In the genomic region with DNA sequence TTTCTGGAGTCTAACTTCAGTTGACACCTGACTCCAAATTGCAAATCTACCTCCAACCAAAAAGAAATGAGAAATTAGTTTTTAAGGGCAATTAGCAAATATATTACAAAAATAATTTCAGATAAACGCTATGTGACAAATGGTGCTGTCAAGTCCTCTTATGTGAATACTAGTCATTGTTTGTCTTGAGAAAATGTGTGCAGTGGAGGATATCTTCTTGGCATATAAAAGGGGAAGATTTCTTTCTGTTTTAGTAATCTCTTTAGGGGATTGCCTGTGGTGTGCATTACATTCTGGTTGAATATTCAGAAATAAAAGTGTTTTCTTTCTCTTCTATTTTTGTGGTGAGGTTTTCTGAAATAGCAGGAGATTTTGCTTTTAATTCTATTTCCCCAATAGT, we compare ENCODE assay signal across 1 cellular context.
A peak's percentile ranks its signal among the peaks of the same experiment; 100 is the strongest.
TF ChIP-seq lines count a peak whose summit lies in the region.

No MANE protein-coding gene starts in this region.

TF ChIP-seq in GM12878, 131 proteins besides CTCF, POLR2A, EP300 and RAD21 (continued from another document and continues in another):
- TF ChIP-seq JUNB (IDR thresholded peaks at IDR 0.05) (peak; percentile 92), SIN3A (IDR thresholded peaks at IDR 0.05; ENCODE audit: low read depth, low read length) (no peak), POLR2AphosphoS2 (IDR thresholded peaks at IDR 0.05; ENCODE audit: low read depth, low read length) (no peak), RBBP5 (conservative IDR thresholded peaks at IDR 0.05) (no peak), BHLHE40 (IDR thresholded peaks at IDR 0.05; ENCODE audit: borderline replicate concordance in 1 of 2, low read depth in 2 of 2, low read length in 1 of 2) (peak in 1 of 2 experiments; percentile 56; a peak in 1 of 4 replicates), CEBPB (IDR thresholded peaks at IDR 0.05; ENCODE audit: borderline replicate concordance in 1 of 2, low read depth in 2 of 2, low read length in 2 of 2) (no peak), BMI1 (IDR thresholded peaks at IDR 0.05; ENCODE audit: borderline replicate concordance) (no peak; the same call in 1 of the 2 replicates), SMAD5 (IDR thresholded peaks at IDR 0.05; ENCODE audit: low read depth) (0 out of 2 replicates have a peak, but pooled peaks have one; percentile 12), ATF7 (IDR thresholded peaks at IDR 0.05; ENCODE audit: low read depth) (peak; percentile 79), RAD51 (IDR thresholded peaks at IDR 0.05) (no peak), HCFC1 (IDR thresholded peaks at IDR 0.05; ENCODE audit: low read length) (no peak), GATAD2B (conservative IDR thresholded peaks at IDR 0.05; ENCODE audit: low read depth) (0 out of 2 replicates have a peak, but pooled peaks have one; percentile 56), KDM1A (IDR thresholded peaks at IDR 0.05; ENCODE audit: borderline replicate concordance) (no peak), ZNF24 (IDR thresholded peaks at IDR 0.05) (0 out of 2 replicates have a peak, but pooled peaks have one; percentile 59), NBN (IDR thresholded peaks at IDR 0.05) (no peak), SUPT20H (IDR thresholded peaks at IDR 0.05; ENCODE audit: borderline replicate concordance, control insufficient read depth, low read depth, low read length) (no peak), YY1 (IDR thresholded peaks at IDR 0.05; ENCODE audit: low read depth, low read length) (no peak), FOXM1 (IDR thresholded peaks at IDR 0.05; ENCODE audit: low read depth, low read length) (no peak), STAT1 (conservative IDR thresholded peaks at IDR 0.05) (no peak), ZZZ3 (IDR thresholded peaks at IDR 0.05; ENCODE audit: control insufficient read depth, insufficient read length, low read depth) (no peak), JUND (IDR thresholded peaks at IDR 0.05; ENCODE audit: low read depth, low read length) (0 out of 2 replicates have a peak, but pooled peaks have one; percentile 51), ZNF217 (IDR thresholded peaks at IDR 0.05) (0 out of 2 replicates have a peak, but pooled peaks have one; percentile 4), HDAC2 (IDR thresholded peaks at IDR 0.05) (no peak), NRF1 (conservative IDR thresholded peaks at IDR 0.05; ENCODE audit: low read depth, low read length) (no peak), TARDBP (IDR thresholded peaks at IDR 0.05; ENCODE audit: borderline replicate concordance) (no peak), ZNF622 (IDR thresholded peaks at IDR 0.05) (no peak), MYC (IDR thresholded peaks at IDR 0.05; ENCODE audit: insufficient read depth, insufficient read length, insufficient replicate concordance, low read length, severe bottlenecking) (no peak), EGR1 (IDR thresholded peaks at IDR 0.05; ENCODE audit: borderline replicate concordance in 1 of 2, low read depth in 2 of 2, low read length in 2 of 2) (no peak), IRF4 (IDR thresholded peaks at IDR 0.05; ENCODE audit: low read depth, low read length) (peak; percentile 56; the same call in 1 of the 2 replicates), MTA2 (IDR thresholded peaks at IDR 0.05; ENCODE audit: low read depth) (peak; percentile 79), BRCA1 (IDR thresholded peaks at IDR 0.05; ENCODE audit: low read depth, low read length) (no peak), ASH2L (IDR thresholded peaks at IDR 0.05; ENCODE audit: borderline replicate concordance, low read depth) (no peak), SIX5 (IDR thresholded peaks at IDR 0.05; ENCODE audit: low read depth, low read length, severe bottlenecking) (no peak), CBX3 (IDR thresholded peaks at IDR 0.05; ENCODE audit: borderline replicate concordance, low read depth) (no peak), SMAD1 (IDR thresholded peaks at IDR 0.05; ENCODE audit: low read depth, partially characterized antibody) (peak; percentile 86), TCF3 (IDR thresholded peaks at IDR 0.05; ENCODE audit: borderline replicate concordance, insufficient read depth, low read depth, low read length) (no peak), SMC3 (IDR thresholded peaks at IDR 0.05; ENCODE audit: borderline replicate concordance, low read length) (peak; percentile 9; the same call in 1 of the 2 replicates), RFX5 (IDR thresholded peaks at IDR 0.05; ENCODE audit: low read depth, low read length) (no peak)
- TF ChIP-seq, protein P1, sequence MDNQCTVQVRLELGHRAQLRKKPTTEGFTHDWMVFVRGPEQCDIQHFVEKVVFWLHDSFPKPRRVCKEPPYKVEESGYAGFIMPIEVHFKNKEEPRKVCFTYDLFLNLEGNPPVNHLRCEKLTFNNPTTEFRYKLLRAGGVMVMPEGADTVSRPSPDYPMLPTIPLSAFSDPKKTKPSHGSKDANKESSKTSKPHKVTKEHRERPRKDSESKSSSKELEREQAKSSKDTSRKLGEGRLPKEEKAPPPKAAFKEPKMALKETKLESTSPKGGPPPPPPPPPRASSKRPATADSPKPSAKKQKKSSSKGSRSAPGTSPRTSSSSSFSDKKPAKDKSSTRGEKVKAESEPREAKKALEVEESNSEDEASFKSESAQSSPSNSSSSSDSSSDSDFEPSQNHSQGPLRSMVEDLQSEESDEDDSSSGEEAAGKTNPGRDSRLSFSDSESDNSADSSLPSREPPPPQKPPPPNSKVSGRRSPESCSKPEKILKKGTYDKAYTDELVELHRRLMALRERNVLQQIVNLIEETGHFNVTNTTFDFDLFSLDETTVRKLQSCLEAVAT (IDR thresholded peaks at IDR 0.05), result no peak
- TF ChIP-seq, protein P2, sequence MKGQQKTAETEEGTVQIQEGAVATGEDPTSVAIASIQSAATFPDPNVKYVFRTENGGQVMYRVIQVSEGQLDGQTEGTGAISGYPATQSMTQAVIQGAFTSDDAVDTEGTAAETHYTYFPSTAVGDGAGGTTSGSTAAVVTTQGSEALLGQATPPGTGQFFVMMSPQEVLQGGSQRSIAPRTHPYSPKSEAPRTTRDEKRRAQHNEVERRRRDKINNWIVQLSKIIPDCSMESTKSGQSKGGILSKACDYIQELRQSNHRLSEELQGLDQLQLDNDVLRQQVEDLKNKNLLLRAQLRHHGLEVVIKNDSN (IDR thresholded peaks at IDR 0.05; ENCODE audit: borderline replicate concordance, extremely low read length, insufficient read depth, low read depth, low read length), result no peak
- TF ChIP-seq, protein P3, sequence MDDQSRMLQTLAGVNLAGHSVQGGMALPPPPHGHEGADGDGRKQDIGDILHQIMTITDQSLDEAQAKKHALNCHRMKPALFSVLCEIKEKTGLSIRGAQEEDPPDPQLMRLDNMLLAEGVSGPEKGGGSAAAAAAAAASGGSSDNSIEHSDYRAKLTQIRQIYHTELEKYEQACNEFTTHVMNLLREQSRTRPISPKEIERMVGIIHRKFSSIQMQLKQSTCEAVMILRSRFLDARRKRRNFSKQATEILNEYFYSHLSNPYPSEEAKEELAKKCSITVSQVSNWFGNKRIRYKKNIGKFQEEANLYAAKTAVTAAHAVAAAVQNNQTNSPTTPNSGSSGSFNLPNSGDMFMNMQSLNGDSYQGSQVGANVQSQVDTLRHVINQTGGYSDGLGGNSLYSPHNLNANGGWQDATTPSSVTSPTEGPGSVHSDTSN (IDR thresholded peaks at IDR 0.05; ENCODE audit: insufficient replicate concordance, low read depth, low read length), result peak; percentile 65
- TF ChIP-seq, protein P4, sequence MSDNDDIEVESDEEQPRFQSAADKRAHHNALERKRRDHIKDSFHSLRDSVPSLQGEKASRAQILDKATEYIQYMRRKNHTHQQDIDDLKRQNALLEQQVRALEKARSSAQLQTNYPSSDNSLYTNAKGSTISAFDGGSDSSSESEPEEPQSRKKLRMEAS (IDR thresholded peaks at IDR 0.05; ENCODE audit: low read depth, low read length), result no peak
- TF ChIP-seq, protein P5, sequence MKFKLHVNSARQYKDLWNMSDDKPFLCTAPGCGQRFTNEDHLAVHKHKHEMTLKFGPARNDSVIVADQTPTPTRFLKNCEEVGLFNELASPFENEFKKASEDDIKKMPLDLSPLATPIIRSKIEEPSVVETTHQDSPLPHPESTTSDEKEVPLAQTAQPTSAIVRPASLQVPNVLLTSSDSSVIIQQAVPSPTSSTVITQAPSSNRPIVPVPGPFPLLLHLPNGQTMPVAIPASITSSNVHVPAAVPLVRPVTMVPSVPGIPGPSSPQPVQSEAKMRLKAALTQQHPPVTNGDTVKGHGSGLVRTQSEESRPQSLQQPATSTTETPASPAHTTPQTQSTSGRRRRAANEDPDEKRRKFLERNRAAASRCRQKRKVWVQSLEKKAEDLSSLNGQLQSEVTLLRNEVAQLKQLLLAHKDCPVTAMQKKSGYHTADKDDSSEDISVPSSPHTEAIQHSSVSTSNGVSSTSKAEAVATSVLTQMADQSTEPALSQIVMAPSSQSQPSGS (IDR thresholded peaks at IDR 0.05; ENCODE audit: low read length), result no peak
- TF ChIP-seq, protein P6, sequence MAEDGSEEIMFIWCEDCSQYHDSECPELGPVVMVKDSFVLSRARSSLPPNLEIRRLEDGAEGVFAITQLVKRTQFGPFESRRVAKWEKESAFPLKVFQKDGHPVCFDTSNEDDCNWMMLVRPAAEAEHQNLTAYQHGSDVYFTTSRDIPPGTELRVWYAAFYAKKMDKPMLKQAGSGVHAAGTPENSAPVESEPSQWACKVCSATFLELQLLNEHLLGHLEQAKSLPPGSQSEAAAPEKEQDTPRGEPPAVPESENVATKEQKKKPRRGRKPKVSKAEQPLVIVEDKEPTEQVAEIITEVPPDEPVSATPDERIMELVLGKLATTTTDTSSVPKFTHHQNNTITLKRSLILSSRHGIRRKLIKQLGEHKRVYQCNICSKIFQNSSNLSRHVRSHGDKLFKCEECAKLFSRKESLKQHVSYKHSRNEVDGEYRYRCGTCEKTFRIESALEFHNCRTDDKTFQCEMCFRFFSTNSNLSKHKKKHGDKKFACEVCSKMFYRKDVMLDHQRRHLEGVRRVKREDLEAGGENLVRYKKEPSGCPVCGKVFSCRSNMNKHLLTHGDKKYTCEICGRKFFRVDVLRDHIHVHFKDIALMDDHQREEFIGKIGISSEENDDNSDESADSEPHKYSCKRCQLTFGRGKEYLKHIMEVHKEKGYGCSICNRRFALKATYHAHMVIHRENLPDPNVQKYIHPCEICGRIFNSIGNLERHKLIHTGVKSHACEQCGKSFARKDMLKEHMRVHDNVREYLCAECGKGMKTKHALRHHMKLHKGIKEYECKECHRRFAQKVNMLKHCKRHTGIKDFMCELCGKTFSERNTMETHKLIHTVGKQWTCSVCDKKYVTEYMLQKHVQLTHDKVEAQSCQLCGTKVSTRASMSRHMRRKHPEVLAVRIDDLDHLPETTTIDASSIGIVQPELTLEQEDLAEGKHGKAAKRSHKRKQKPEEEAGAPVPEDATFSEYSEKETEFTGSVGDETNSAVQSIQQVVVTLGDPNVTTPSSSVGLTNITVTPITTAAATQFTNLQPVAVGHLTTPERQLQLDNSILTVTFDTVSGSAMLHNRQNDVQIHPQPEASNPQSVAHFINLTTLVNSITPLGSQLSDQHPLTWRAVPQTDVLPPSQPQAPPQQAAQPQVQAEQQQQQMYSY (CRISPR knock-in tag; IDR thresholded peaks at IDR 0.05), result no peak
- TF ChIP-seq, protein P7, sequence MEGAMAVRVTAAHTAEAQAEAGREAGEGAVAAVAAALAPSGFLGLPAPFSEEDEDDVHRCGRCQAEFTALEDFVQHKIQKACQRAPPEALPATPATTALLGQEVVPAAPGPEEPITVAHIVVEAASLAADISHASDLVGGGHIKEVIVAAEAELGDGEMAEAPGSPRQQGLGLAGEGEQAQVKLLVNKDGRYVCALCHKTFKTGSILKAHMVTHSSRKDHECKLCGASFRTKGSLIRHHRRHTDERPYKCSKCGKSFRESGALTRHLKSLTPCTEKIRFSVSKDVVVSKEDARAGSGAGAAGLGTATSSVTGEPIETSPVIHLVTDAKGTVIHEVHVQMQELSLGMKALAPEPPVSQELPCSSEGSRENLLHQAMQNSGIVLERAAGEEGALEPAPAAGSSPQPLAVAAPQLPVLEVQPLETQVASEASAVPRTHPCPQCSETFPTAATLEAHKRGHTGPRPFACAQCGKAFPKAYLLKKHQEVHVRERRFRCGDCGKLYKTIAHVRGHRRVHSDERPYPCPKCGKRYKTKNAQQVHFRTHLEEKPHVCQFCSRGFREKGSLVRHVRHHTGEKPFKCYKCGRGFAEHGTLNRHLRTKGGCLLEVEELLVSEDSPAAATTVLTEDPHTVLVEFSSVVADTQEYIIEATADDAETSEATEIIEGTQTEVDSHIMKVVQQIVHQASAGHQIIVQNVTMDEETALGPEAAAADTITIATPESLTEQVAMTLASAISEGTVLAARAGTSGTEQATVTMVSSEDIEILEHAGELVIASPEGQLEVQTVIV (IDR thresholded peaks at IDR 0.05; ENCODE audit: borderline replicate concordance, partially characterized antibody), result no peak
- TF ChIP-seq, protein P8, sequence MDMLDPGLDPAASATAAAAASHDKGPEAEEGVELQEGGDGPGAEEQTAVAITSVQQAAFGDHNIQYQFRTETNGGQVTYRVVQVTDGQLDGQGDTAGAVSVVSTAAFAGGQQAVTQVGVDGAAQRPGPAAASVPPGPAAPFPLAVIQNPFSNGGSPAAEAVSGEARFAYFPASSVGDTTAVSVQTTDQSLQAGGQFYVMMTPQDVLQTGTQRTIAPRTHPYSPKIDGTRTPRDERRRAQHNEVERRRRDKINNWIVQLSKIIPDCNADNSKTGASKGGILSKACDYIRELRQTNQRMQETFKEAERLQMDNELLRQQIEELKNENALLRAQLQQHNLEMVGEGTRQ (IDR thresholded peaks at IDR 0.05; ENCODE audit: borderline replicate concordance, low read depth, low read length), result no peak
- TF ChIP-seq, protein P9, sequence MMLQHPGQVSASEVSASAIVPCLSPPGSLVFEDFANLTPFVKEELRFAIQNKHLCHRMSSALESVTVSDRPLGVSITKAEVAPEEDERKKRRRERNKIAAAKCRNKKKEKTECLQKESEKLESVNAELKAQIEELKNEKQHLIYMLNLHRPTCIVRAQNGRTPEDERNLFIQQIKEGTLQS (IDR thresholded peaks at IDR 0.05; ENCODE audit: borderline replicate concordance, extremely low read depth, low read depth, low read length), result no peak
